In the genomic region with DNA sequence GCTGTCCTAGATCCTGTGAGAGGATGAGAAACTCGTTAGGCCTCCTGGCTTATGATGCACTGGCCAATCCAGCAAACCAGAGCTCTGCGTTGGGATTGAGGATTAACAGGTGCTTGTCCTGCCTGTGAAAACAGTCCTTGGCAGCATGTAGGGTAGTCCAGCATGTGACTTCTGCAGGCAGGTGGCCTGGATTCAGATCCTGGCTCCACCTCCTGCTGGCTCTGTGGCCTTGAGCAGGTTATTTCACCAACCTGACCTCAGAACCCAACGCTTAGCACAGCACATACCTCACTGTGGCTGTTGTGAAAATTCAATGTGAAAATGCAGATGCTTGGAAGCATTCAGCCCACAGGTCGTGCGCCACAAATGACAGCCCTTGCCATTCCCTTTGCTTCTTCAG, we compare ENCODE assay signal across 26 cellular contexts. TPM values are rescaled to one million over a fixed set of nuclear protein-coding genes. Genes with fewer than 3 reads are reported as not detected.
"Had no signal": no experiment of that assay in that cellular context is flagged by ENCODE, and none has a peak within 500 bp of the region (broad histone marks: within the 10 kb centered on the region; RNA-seq: fewer than 3 reads in every experiment).

No MANE protein-coding gene starts in this region.

- H3K4me3 ChIP-seq: breast epithelium, esophagus squamous epithelium, hepatocyte, lung, tibial artery had no signal

- H3K4me3 Mint-ChIP-seq: activated B cell treated with CpG ODN at 0.5 μM for 24 hours; activated CD4-positive, alpha-beta memory T cell treated with anti-CD3 and anti-CD28 coated beads for 36 hours; activated T-cell treated with anti-CD3 and anti-CD28 coated beads, Interleukin-2, amount 50 U/mL, for 4 hours; mesothelial cell of epicardium; nephron progenitor cell; T-helper 2 cell treated with Interferon-gamma antibody and Interleukin-4, amounts not matched to agents 5 μg/mL and 100 μg/mL, for 36 hours had no signal

- FAIRE-seq: urothelium cell line had no signal

- H2AFZ ChIP-seq: hepatocyte had no signal

- H3K79me2 ChIP-seq: hepatocyte had no signal

- ATAC-seq: activated T-cell treated with anti-CD3 and anti-CD28 coated beads, Interleukin-2, amount 50 U/mL, for 4 hours; effector memory CD8-positive, alpha-beta T cell had no signal

- DNase-seq: activated B cell treated with CpG ODN at 0.5 μM for 24 hours; activated CD4-positive, alpha-beta memory T cell treated with anti-CD3 and anti-CD28 coated beads for 36 hours; activated CD4-positive, alpha-beta T cell treated with anti-CD3 and anti-CD28 coated beads for 4 hours; activated effector memory CD4-positive, alpha-beta T cell treated with Interleukin-2 at 50 U/mL for 16 hours; activated naive CD4-positive, alpha-beta T cell treated with anti-CD3 and anti-CD28 coated beads, Interleukin-2, amount 50 U/mL, for 16 hours; activated T-cell treated with anti-CD3 and anti-CD28 coated beads, Interleukin-2, amount 50 U/mL, for 4 hours; aorta; effector memory CD8-positive, alpha-beta T cell; esophagus squamous epithelium; nephron progenitor cell; occipital lobe; stimulated activated CD4-positive, alpha-beta T cell treated with anti-CD3 and anti-CD28 coated beads, Interleukin-12 subunit alpha, Interleukin-12 subunit beta, amount 100 ng/mL, for 4 hours; stimulated activated CD4-positive, alpha-beta T cell treated with anti-CD3 and anti-CD28 coated beads, Interleukin-1b, Interleukin-23, amount 100 ng/mL, for 48 hours; stimulated activated CD8-positive, alpha-beta memory T cell treated with anti-CD3 and anti-CD28 coated beads, Interleukin-4, amount 100 ng/mL, for 48 hours; stimulated activated naive CD4-positive, alpha-beta T cell; tibial artery had no signal

- H3K27me3 ChIP-seq: breast epithelium, hepatocyte had no signal

- H3K4me2 ChIP-seq: hepatocyte had no signal

- H3K27ac ChIP-seq: breast epithelium, esophagus squamous epithelium, hepatocyte, tibial artery had no signal

- H3K9me3 Mint-ChIP-seq: activated B cell treated with CpG ODN at 0.5 μM for 24 hours; activated CD4-positive, alpha-beta memory T cell treated with anti-CD3 and anti-CD28 coated beads for 36 hours; activated T-cell treated with anti-CD3 and anti-CD28 coated beads, Interleukin-2, amount 50 U/mL, for 4 hours; effector memory CD8-positive, alpha-beta T cell; mesothelial cell of epicardium; nephron progenitor cell; T-helper 2 cell treated with Interferon-gamma antibody and Interleukin-4, amounts not matched to agents 5 μg/mL and 100 μg/mL, for 36 hours had no signal

- H3K9me3 ChIP-seq: breast epithelium, esophagus squamous epithelium, tibial artery had no signal

- H3K36me3 Mint-ChIP-seq: activated CD4-positive, alpha-beta memory T cell treated with anti-CD3 and anti-CD28 coated beads for 36 hours; mesothelial cell of epicardium had no signal

- H3K36me3 ChIP-seq: breast epithelium, esophagus squamous epithelium, tibial artery had no signal

- H3K4me1 ChIP-seq: breast epithelium had no signal

- H3K27ac Mint-ChIP-seq: activated B cell treated with CpG ODN at 0.5 μM for 24 hours; activated CD4-positive, alpha-beta memory T cell treated with anti-CD3 and anti-CD28 coated beads for 36 hours; mesothelial cell of epicardium; nephron progenitor cell had no signal

RNA-seq across cellular contexts. Expression of a gene that starts 33.6 kb away (rescaled TPM):
- total RNA-seq: activated B cell treated with CpG ODN at 0.5 μM for 24 hours; activated CD4-positive, alpha-beta memory T cell treated with anti-CD3 and anti-CD28 coated beads for 36 hours; activated T-cell treated with anti-CD3 and anti-CD28 coated beads, Interleukin-2, amount 50 U/mL, for 4 hours; aorta; breast epithelium; dermis microvascular lymphatic vessel endothelial cell; mesothelial cell of epicardium; occipital lobe; posterior vena cava had no signal
- polyA plus RNA-seq: aorta, hepatocyte had no signal

RNA-seq across cellular contexts. Expression of a gene that starts 40.0 kb away (rescaled TPM):
- total RNA-seq: activated B cell treated with CpG ODN at 0.5 μM for 24 hours; activated CD4-positive, alpha-beta memory T cell treated with anti-CD3 and anti-CD28 coated beads for 36 hours; activated T-cell treated with anti-CD3 and anti-CD28 coated beads, Interleukin-2, amount 50 U/mL, for 4 hours; aorta; breast epithelium; cerebellum; dermis microvascular lymphatic vessel endothelial cell; mesothelial cell of epicardium; occipital lobe; posterior vena cava; subcutaneous adipose tissue had no signal
- polyA plus RNA-seq: aorta had no signal
